8 cellular contexts compared by ENCODE assay signal in genomic region chr1:171270806-171271205, GRCh38. TPM values are rescaled to one million over a fixed set of nuclear protein-coding genes. Genes with fewer than 3 reads are reported as not detected.
"Had no signal": no experiment of that assay in that cellular context is flagged by ENCODE, and none has a peak within 500 bp of the region (broad histone marks: within the 10 kb centered on the region; RNA-seq: fewer than 3 reads in every experiment).

No MANE protein-coding gene starts in this region.

- ATAC-seq: GM12878 had no signal

- FAIRE-seq: G401.6, GM12878, GM12891, GM12892, GM18507, GM19239 had no signal

- DNase-seq: GDM1, GF-D8 had no signal

- H3K4me3 ChIP-seq: GM12878 had no signal

RNA-seq across cellular contexts. Expression of gene FMO1, which starts 22.5 kb away (rescaled TPM):
- total RNA-seq: GM12878 had no signal
- polyA plus RNA-seq: GM12878 had no signal
